ENCODE assay signal across 27 cellular contexts in genomic region chr9:123128591-123128990, GRCh38.
"Had no signal": no experiment of that assay in that cellular context is flagged by ENCODE, and none has a peak within 500 bp of the region (broad histone marks: within the 10 kb centered on the region; RNA-seq: fewer than 3 reads in every experiment).

No MANE protein-coding gene starts in this region.

- H3K36me3 ChIP-seq: colonic mucosa had no signal

- H2AFZ ChIP-seq: hepatocyte had no signal

- H3K4me1 Mint-ChIP-seq: endodermal cell, immature natural killer cell, mesothelial cell of epicardium had no signal

- H3K79me2 ChIP-seq: hepatocyte had no signal

- H3K27ac Mint-ChIP-seq: dendritic cell treated with granulocyte-macrophage colony-stimulating factor and Interleukin-4, amounts not matched to agents 40 ng/mL and 50 ng/mL, for 4 days; effector memory CD8-positive, alpha-beta T cell; endodermal cell; immature natural killer cell; mesothelial cell of epicardium; naive thymus-derived CD4-positive, alpha-beta T cell had no signal

- H3K27me3 Mint-ChIP-seq: dendritic cell treated with granulocyte-macrophage colony-stimulating factor and Interleukin-4, amounts not matched to agents 40 ng/mL and 50 ng/mL, for 4 days; effector memory CD8-positive, alpha-beta T cell; naive thymus-derived CD4-positive, alpha-beta T cell had no signal

- H3K9me3 ChIP-seq: colonic mucosa, esophagus muscularis mucosa, gastroesophageal sphincter, heart left ventricle, mucosa of descending colon had no signal

- ATAC-seq: effector memory CD8-positive, alpha-beta T cell; foreskin keratinocyte; gastroesophageal sphincter; heart left ventricle; left colon; left lobe of liver; left ventricle myocardium superior; mucosa of descending colon; naive thymus-derived CD4-positive, alpha-beta T cell had no signal

- H3K4me3 ChIP-seq: colonic mucosa, esophagus muscularis mucosa, gastroesophageal sphincter, heart left ventricle, hepatocyte, lung, mucosa of descending colon had no signal

- H3K4me2 ChIP-seq: hepatocyte had no signal

- H3K4me1 ChIP-seq: colonic mucosa, esophagus muscularis mucosa, gastroesophageal sphincter, heart left ventricle had no signal

- H3K27ac ChIP-seq: colonic mucosa, epithelial cell of prostate, esophagus muscularis mucosa, foreskin keratinocyte, gastroesophageal sphincter, heart left ventricle, hepatocyte had no signal

- H3K27me3 ChIP-seq: colonic mucosa, esophagus muscularis mucosa, foreskin keratinocyte, gastroesophageal sphincter, heart left ventricle, hepatocyte had no signal

- DNase-seq: colonic mucosa; cortex of kidney; effector CD8-positive, alpha-beta T cell; effector memory CD8-positive, alpha-beta T cell; endodermal cell; erythroblast; foreskin keratinocyte; heart left ventricle; hypothalamus; immature natural killer cell; islet precursor cell; kidney; kidney glomerular epithelial cell; left colon; left ventricle myocardium superior; mammary epithelial cell; mesenchymal stem cell; mucosa of descending colon; naive thymus-derived CD4-positive, alpha-beta T cell had no signal

- H3K4me3 Mint-ChIP-seq: dendritic cell treated with granulocyte-macrophage colony-stimulating factor and Interleukin-4, amounts not matched to agents 40 ng/mL and 50 ng/mL, for 4 days; effector memory CD8-positive, alpha-beta T cell; endodermal cell; immature natural killer cell; mesothelial cell of epicardium; naive thymus-derived CD4-positive, alpha-beta T cell had no signal

- H3K9me3 Mint-ChIP-seq: dendritic cell treated with granulocyte-macrophage colony-stimulating factor and Interleukin-4, amounts not matched to agents 40 ng/mL and 50 ng/mL, for 4 days; effector memory CD8-positive, alpha-beta T cell; endodermal cell; immature natural killer cell; mesothelial cell of epicardium; naive thymus-derived CD4-positive, alpha-beta T cell had no signal
